8 cellular contexts compared by ENCODE assay signal in genomic region chr2:201233192-201234166, GRCh38. TPM values are rescaled to one million over a fixed set of nuclear protein-coding genes. Genes with fewer than 3 reads are reported as not detected.
DNase-seq lines count a peak whose midpoint lies in the region; TF ChIP-seq lines count a peak whose summit lies in the region.

No MANE protein-coding gene starts in this region.

- H3K9me3 ChIP-seq in iPS-18c (ENCODE audit: control insufficient read depth, insufficient read depth, low read length), result no peaks in the 10 kb centered on the region

- TF ChIP-seq CTCF in GM10266 (IDR thresholded peaks at IDR 0.05; ENCODE audit: control insufficient read depth, insufficient read depth, low read depth, missing control alignments) (no peak), LNCaP clone FGC (IDR thresholded peaks at IDR 0.05; ENCODE audit: control insufficient read depth, extremely low read depth, insufficient read depth) (no peak)

- H3K36me3 ChIP-seq in H7 (replicated peaks; ENCODE audit: control insufficient read depth, insufficient read depth, low read length), result no peaks in the 10 kb centered on the region

- DNase-seq in GM10266 (ENCODE audit: extremely low spot score), result peak; percentile 84
- DNase-seq in H7, result peak; percentile 68
- DNase-seq in LNCaP clone FGC (ENCODE audit: low read depth), result peak; percentile 77
- peak; percentile 98 for DNase-seq in SIG-M5 (lab: John Stamatoyannopoulos, UW)
- DNase-seq in activated gamma-delta T cell treated with anti-CD3 and anti-CD28 coated beads, Interleukin-2, amount 50 U/mL, for 16 hours (ENCODE audit: low read depth), result peak; percentile 77
- DNase-seq in stimulated activated CD4-positive, alpha-beta T cell treated with anti-CD3 and anti-CD28 coated beads, Interleukin-2, amount 100 ng/mL, for 48 hours, result peak; percentile 75 to 77
- no peak for DNase-seq in NCI-H524 treated with DMSO at 0.1 percent for 48 hours (lab: John Stamatoyannopoulos, UW)

- no peaks in the 10 kb centered on the region for H3K27me3 ChIP-seq in H7 (ENCODE audit: control insufficient read depth, insufficient read depth, low read length)

- peak overlapping the region; percentile 40 for H3K4me3 ChIP-seq in H7 (ENCODE audit: insufficient read depth, low read depth, low read length)
- H3K4me3 ChIP-seq in LNCaP clone FGC (ENCODE audit: low read depth, low read length), result peak overlapping the region; percentile 77
- peak overlapping the region; percentile 46 for H3K4me3 ChIP-seq in iPS-18c (ENCODE audit: insufficient read depth, low read depth, low read length)

RNA-seq across cellular contexts. Expression of gene CASP8, which starts 26.9 kb away (rescaled TPM):
- total RNA-seq in H7 (2014; rRNA removed; shearing (Covaris generic)), result 16.1 and 16.9 TPM in 2 replicates

RNA-seq across cellular contexts. Expression of gene CASP10, which starts 50.5 kb away (rescaled TPM):
- 5.1 and 5.4 TPM in 2 replicates for total RNA-seq in H7 (2014; rRNA removed; shearing (Covaris generic))
